Comparison of ENCODE assay signal across 8 cellular contexts in the genomic region with DNA sequence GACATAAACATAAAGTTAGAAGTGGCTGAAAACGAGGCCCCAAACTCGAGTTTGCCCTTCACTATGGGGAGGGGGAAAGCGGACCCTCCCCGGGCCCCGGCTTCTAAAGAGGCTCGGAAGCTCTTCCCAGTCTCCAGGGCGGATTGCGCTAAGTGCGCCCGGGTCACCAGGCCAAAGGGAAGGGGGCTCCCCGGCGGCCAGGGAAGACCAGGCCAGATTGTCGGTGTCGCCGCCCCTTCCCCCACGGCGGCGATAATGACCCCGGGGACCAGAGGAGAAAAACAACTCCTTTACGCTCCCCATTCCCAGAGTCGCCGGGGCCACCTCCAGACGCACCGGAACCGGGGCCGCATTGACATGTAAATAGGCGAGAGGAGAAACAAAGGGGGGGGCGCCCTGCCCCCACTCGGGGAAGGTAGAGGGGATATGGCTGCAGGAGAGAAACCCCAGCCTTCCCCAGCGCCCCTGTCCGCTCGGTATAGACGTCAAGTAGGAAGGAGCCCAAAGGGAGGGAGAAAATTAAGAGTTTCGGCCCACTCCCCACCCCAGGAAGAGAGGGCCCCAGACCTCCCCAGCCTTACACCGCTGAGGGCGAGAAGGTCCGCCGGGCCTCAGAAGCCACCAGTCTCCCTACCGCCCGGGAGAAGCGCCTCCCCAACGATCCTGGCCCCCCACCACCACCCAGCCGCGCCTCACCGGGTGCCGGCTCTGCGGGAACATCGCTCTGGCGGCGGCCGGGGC. TPM values are rescaled to one million over a fixed set of nuclear protein-coding genes. Genes with fewer than 3 reads are reported as not detected.
DNase-seq lines count a peak whose midpoint lies in the region; ATAC-seq and TF ChIP-seq lines count a peak whose summit lies in the region.

No MANE protein-coding gene starts in this region.

- no peaks in the 10 kb centered on the region for H3F3A ChIP-seq in SK-N-SH (replicated peaks; ENCODE audit: insufficient read depth)

- peak overlapping the region; percentile 74 for H3K9ac ChIP-seq in SK-N-SH

- peaks cover 2 to 11% (median 11%) of the 10 kb centered on the region in 5 donors for H3K27me3 Mint-ChIP-seq in naive thymus-derived CD8-positive, alpha-beta T cell

- H3K4me1 ChIP-seq in SK-N-SH (ENCODE audit: control insufficient read depth in 1 of 2, insufficient read depth in 2 of 2, low read depth in 1 of 2, low read length in 1 of 2) (peaks cover 11 to 12% of the 10 kb centered on the region in 2 experiments; a peak in 2 of 4 replicates), esophagus squamous epithelium (peaks cover 8 to 55% (median 12%) of the 10 kb centered on the region in 3 donors)

- TF ChIP-seq CTCF in SK-N-SH (IDR thresholded peaks at IDR 0.05) = no peak
- TF ChIP-seq CTCF in esophagus squamous epithelium (IDR thresholded peaks at IDR 0.05) = no peak

- H3K36me3 ChIP-seq in SK-N-SH (replicated peaks in 1 of 2; ENCODE audit: control insufficient read depth in 1 of 2, insufficient read depth in 2 of 2, low read length in 1 of 2) = peaks cover 6 to 11% of the 10 kb centered on the region in 2 experiments
- peaks cover 0 to 25% (median 0%) of the 10 kb centered on the region in 3 donors for H3K36me3 ChIP-seq in esophagus squamous epithelium

- peak overlapping the region in 1 of 2 experiments; percentile 40; a peak in 3 of 4 replicates for H3K27ac ChIP-seq in SK-N-SH (ENCODE audit: low read depth in 2 of 2, low read length in 1 of 2)
- H3K27ac ChIP-seq in esophagus squamous epithelium = peak overlapping the region; percentile 92 to 96 (median 94)

- CTCF ChIA-PET in SK-N-SH (lab: Yijun Ruan, JAX) = interaction anchor here (1.2 to 3.4 kb wide), 9 partner anchors 10 to 1085 kb away, joined by 3 to 19 read pairs (median 4); no protein-coding TSS in a partner anchor

- H3K36me3 Mint-ChIP-seq in naive thymus-derived CD8-positive, alpha-beta T cell = no peaks in the 10 kb centered on the region

- no peaks in the 10 kb centered on the region for H3K9me2 ChIP-seq in SK-N-SH

- H2AFZ ChIP-seq in SK-N-SH (ENCODE audit: low read depth) = 0 out of 2 replicates have a peak overlapping the region, but pooled peaks have one; percentile 33

- H3K4me3 Mint-ChIP-seq in naive thymus-derived CD8-positive, alpha-beta T cell = peak overlapping the region in 8 of 10 donors; percentile 72 to 90 (median 80)

- peaks cover 18% of the 10 kb centered on the region; the same call in 1 of the 2 replicates for H4K20me1 ChIP-seq in SK-N-SH (ENCODE audit: insufficient read depth)

- H3K27me3 ChIP-seq in SK-N-SH (ENCODE audit: insufficient read depth) (no peaks in the 10 kb centered on the region), esophagus squamous epithelium (peaks cover 0 to 16% (median 0%) of the 10 kb centered on the region in 4 donors)

- TF ChIP-seq POLR2A in esophagus squamous epithelium (IDR thresholded peaks at IDR 0.05) = peak in 1 of 4 donors; percentile 30

- WGBS in SK-N-SH (ENCODE audit: low lambda C conversion rate) = 2% methylated on average over 13 of the region's 51 CpGs
- WGBS in esophagus squamous epithelium, 2 donors = 0% methylated on average over 6 to 16 of the region's 51 CpGs

- H3K4me3 ChIP-seq in SK-N-SH (ENCODE audit: low read depth in 2 of 2, low read length in 1 of 2) = peak overlapping the region; percentile 64 to 73
- H3K4me3 ChIP-seq in esophagus squamous epithelium = peak overlapping the region; percentile 79 to 91 (median 84)

- no peaks in the 10 kb centered on the region for H3K9me3 ChIP-seq in SK-N-SH
- H3K9me3 ChIP-seq in esophagus squamous epithelium = no peaks in the 10 kb centered on the region

- DNase-seq in NCI-H1417 (lab: John Stamatoyannopoulos, UW) = peak; percentile 7 to 74 (median 72)
- DNase-seq in NCI-H1417 treated with DMSO at 0.1 percent for 48 hours (lab: John Stamatoyannopoulos, UW) = no peak
- DNase-seq in SK-N-SH = peak; percentile 68
- no peak for DNase-seq in esophagus squamous epithelium (lab: John Stamatoyannopoulos, UW)
- DNase-seq in naive thymus-derived CD8-positive, alpha-beta T cell = peak in 3 of 10 donors; percentile 7 to 21 (median 7)

- POLR2A ChIA-PET in SK-N-SH (lab: Yijun Ruan, JAX) = no interaction called here
- POLR2A ChIA-PET in naive thymus-derived CD8-positive, alpha-beta T cell (lab: Charles Lee) = no interaction called here

- TF ChIP-seq RAD21 in SK-N-SH (IDR thresholded peaks at IDR 0.05; ENCODE audit: low read length) = no peak; the same call in 1 of the 2 replicates

- H3K4me2 ChIP-seq in SK-N-SH = peak overlapping the region; percentile 75

- peaks cover 59% of the 10 kb centered on the region for H3K79me2 ChIP-seq in SK-N-SH (ENCODE audit: insufficient read depth)

- peaks cover 11 to 26% (median 16%) of the 10 kb centered on the region in 4 donors for H3K4me1 Mint-ChIP-seq in naive thymus-derived CD8-positive, alpha-beta T cell

- no peak for ATAC-seq in naive thymus-derived CD8-positive, alpha-beta T cell
- no peak for ATAC-seq in activated CD4-positive, CD25-positive, alpha-beta regulatory T cell treated with anti-CD3 and anti-CD28 coated beads, Interleukin-2, amount 50 U/mL, for 24 hours
- ATAC-seq in HG03135 (IDR thresholded peaks at IDR 0.05; ENCODE audit: unreplicated experiment) (no peak), GM18870 (IDR thresholded peaks at IDR 0.05; ENCODE audit: unreplicated experiment) (no peak)

- intact Hi-C loops in esophagus squamous epithelium (cut with DNase I) = loop anchor here (10.0 kb wide), 1 partner anchor 157 kb away; no protein-coding TSS in a partner anchor

- H3K27ac Mint-ChIP-seq in naive thymus-derived CD8-positive, alpha-beta T cell = peak overlapping the region in 3 of 10 donors; percentile 37 to 50 (median 38)

- no peak for TF ChIP-seq EP300 in SK-N-SH (IDR thresholded peaks at IDR 0.05; ENCODE audit: borderline replicate concordance in 1 of 2, low read depth in 1 of 2, low read length in 1 of 2)

- H3K9me3 Mint-ChIP-seq in naive thymus-derived CD8-positive, alpha-beta T cell = peaks cover 0 to 2% (median 0%) of the 10 kb centered on the region in 9 donors

TF ChIP-seq in SK-N-SH, 30 proteins besides CTCF, POLR2A, EP300 and RAD21:
- TF ChIP-seq NFIC (IDR thresholded peaks at IDR 0.05; ENCODE audit: borderline replicate concordance) (no peak), ELF1 (IDR thresholded peaks at IDR 0.05) (no peak), GATA2 (CRISPR knock-in tag; IDR thresholded peaks at IDR 0.05) (no peak), RXRA (IDR thresholded peaks at IDR 0.05; ENCODE audit: borderline replicate concordance, low read depth) (no peak), MEF2A (IDR thresholded peaks at IDR 0.05; ENCODE audit: borderline replicate concordance, low read depth) (no peak), FOXJ3 (CRISPR knock-in tag; IDR thresholded peaks at IDR 0.05) (no peak), GABPA (IDR thresholded peaks at IDR 0.05; ENCODE audit: low read depth) (peak; percentile 35; the same call in 1 of the 2 replicates), SIN3A (IDR thresholded peaks at IDR 0.05; ENCODE audit: borderline replicate concordance, low read depth, low read length) (0 out of 2 replicates have a peak, but pooled peaks have one; percentile 32), JUND (IDR thresholded peaks at IDR 0.05) (no peak), MXI1 (IDR thresholded peaks at IDR 0.05; ENCODE audit: low read depth, low read length) (peak; percentile 3; the same call in 1 of the 2 replicates), USF1 (IDR thresholded peaks at IDR 0.05; ENCODE audit: borderline replicate concordance, low read depth) (no peak)
- TF ChIP-seq, protein P1, sequence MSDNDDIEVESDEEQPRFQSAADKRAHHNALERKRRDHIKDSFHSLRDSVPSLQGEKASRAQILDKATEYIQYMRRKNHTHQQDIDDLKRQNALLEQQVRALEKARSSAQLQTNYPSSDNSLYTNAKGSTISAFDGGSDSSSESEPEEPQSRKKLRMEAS (IDR thresholded peaks at IDR 0.05; ENCODE audit: low read depth) = 0 out of 2 replicates have a peak, but pooled peaks have one; percentile 22
TF ChIP-seq in SK-N-SH: peak in this region for 4.

RNA-seq across cellular contexts. Expression of gene TLE1, which starts 1.7 kb away (rescaled TPM):
- polyA plus RNA-seq in SK-N-SH (2012; rRNA removed) = 33.0 and 34.8 TPM in 2 replicates
- polyA plus RNA-seq in SK-N-SH (2012; cell fraction: cytosol; rRNA removed) = 24.3 and 29.9 TPM in 2 replicates
- polyA plus RNA-seq in SK-N-SH (2012; cell fraction: nucleus; rRNA removed) = 24.9 and 32.3 TPM in 2 replicates
- 10 to 100 TPM; 17.1 to 43.3 (median 20.4) TPM for total RNA-seq in esophagus squamous epithelium
- total RNA-seq in naive thymus-derived CD8-positive, alpha-beta T cell = 1 to 10 TPM; 1.6 to 1.8 TPM
- polyA plus RNA-seq in naive thymus-derived CD8-positive, alpha-beta T cell = 1 to 10 TPM in 2 of 3 donors, under 1 TPM in 1; 0.25 to 5.0 (median 2.8) TPM

Comparison
In these comparisons a context has a peak if more than half of its experiments do, and no peak if none do; other contexts are left out.
1. DNase-seq: peak in NCI-H1417 (3 of 3) and SK-N-SH (single experiment); none in NCI-H1417 treated with DMSO at 0.1 percent for 48 hours (single experiment) and esophagus squamous epithelium (single experiment).
2. RNA of gene TLE1, which starts 1.7 kb away (total RNA-seq): 17.1 to 43.3 TPM in esophagus squamous epithelium; 1.6 to 1.8 TPM in naive thymus-derived CD8-positive, alpha-beta T cell; every median in the first group is over 4 times any median in the second.